Comparison of ENCODE assay signal across 18 cellular contexts in genomic region chr5:54628049-54628448, GRCh38.
"Had no signal": no experiment of that assay in that cellular context is flagged by ENCODE, and none has a peak within 500 bp of the region (broad histone marks: within the 10 kb centered on the region; RNA-seq: fewer than 3 reads in every experiment).

No MANE protein-coding gene starts in this region.

- H3K36me3 ChIP-seq: breast epithelium, left ventricle myocardium inferior, spleen, stomach, upper lobe of left lung had no signal

- H3K27ac ChIP-seq: breast epithelium, foreskin keratinocyte, left ventricle myocardium inferior, psoas muscle, spleen, stomach, testis, upper lobe of left lung had no signal

- H3K9me3 ChIP-seq: breast epithelium, psoas muscle, testis, upper lobe of left lung had no signal

- ATAC-seq: activated T-helper 17 cell treated with anti-CD3 and anti-CD28 coated beads, Interleukin-2, amount 50 U/mL, for 72 hours; foreskin keratinocyte; natural killer cell; psoas muscle; sciatic nerve had no signal

- H3K27me3 ChIP-seq: breast epithelium, foreskin keratinocyte, spleen, stomach, testis, upper lobe of left lung had no signal

- H3K27ac Mint-ChIP-seq: activated T-helper 17 cell treated with anti-CD3 and anti-CD28 coated beads, Interleukin-2, amount 50 U/mL, for 72 hours; natural killer cell had no signal

- H3K4me1 Mint-ChIP-seq: activated T-helper 17 cell treated with anti-CD3 and anti-CD28 coated beads, Interleukin-2, amount 50 U/mL, for 72 hours had no signal

- H3K27me3 Mint-ChIP-seq: activated T-helper 17 cell treated with anti-CD3 and anti-CD28 coated beads, Interleukin-2, amount 50 U/mL, for 72 hours had no signal

- H3K4me1 ChIP-seq: breast epithelium, foreskin keratinocyte, psoas muscle had no signal

- H3K4me3 Mint-ChIP-seq: activated T-helper 17 cell treated with anti-CD3 and anti-CD28 coated beads, Interleukin-2, amount 50 U/mL, for 72 hours; natural killer cell had no signal

- DNase-seq: activated CD4-positive, alpha-beta T cell treated with anti-CD3 and anti-CD28 coated beads, Interleukin-2, amount 50 U/mL, for 1 hour; activated naive CD4-positive, alpha-beta T cell treated with Interleukin-2 at 50 U/mL for 16 hours; anterior cingulate cortex; cerebellar nuclear complex; effector memory CD4-positive, alpha-beta T cell; foreskin keratinocyte; left ventricle myocardium inferior; mesenchymal stem cell; natural killer cell; occipital lobe; psoas muscle; spleen; stomach; testis; upper lobe of left lung had no signal

- H3K4me3 ChIP-seq: breast epithelium, left ventricle myocardium inferior, psoas muscle, spleen, stomach, testis, upper lobe of left lung had no signal
